16 cellular contexts compared by ENCODE assay signal in genomic region chr5:150765789-150766149, GRCh38.
"Had no signal": no experiment of that assay in that cellular context is flagged by ENCODE, and none has a peak within 500 bp of the region (broad histone marks: within the 10 kb centered on the region; RNA-seq: fewer than 3 reads in every experiment).

No MANE protein-coding gene starts in this region.

- H3K9me3 ChIP-seq: gastrocnemius medialis, heart right ventricle, mucosa of descending colon, psoas muscle, right lobe of liver, tibial nerve, vagina had no signal

- DNase-seq: activated CD4-positive, alpha-beta T cell treated with anti-CD3 and anti-CD28 coated beads for 48 hours; activated naive CD4-positive, alpha-beta T cell; effector memory CD4-positive, alpha-beta T cell; gastrocnemius medialis; heart right ventricle; mucosa of descending colon; natural killer cell; occipital lobe; psoas muscle; right lobe of liver; stimulated activated CD4-positive, alpha-beta T cell treated with anti-CD3 and anti-CD28 coated beads, Interleukin-1b, Interleukin-23, amount 100 ng/mL, for 48 hours had no signal

- H3K27me3 ChIP-seq: gastrocnemius medialis, heart right ventricle, right lobe of liver, tibial nerve, vagina had no signal

- ATAC-seq: gastrocnemius medialis; natural killer cell; psoas muscle; stimulated activated memory B cell treated with anti-CD40 and anti-IgM and Interleukin-4, amounts not matched to agents 10 μg/mL and 1 μg/mL and 100 μg/mL, for 72 hours had no signal

- H3K27ac ChIP-seq: cardiac muscle cell, gastrocnemius medialis, psoas muscle, right lobe of liver, vagina had no signal

- H3K4me1 ChIP-seq: vagina had no signal

- H3K4me3 ChIP-seq: cardiac muscle cell, coronary artery, gastrocnemius medialis, heart right ventricle, mucosa of descending colon, psoas muscle, right lobe of liver, tibial nerve, vagina had no signal

- H3K36me3 ChIP-seq: cardiac muscle cell, gastrocnemius medialis, heart right ventricle, right lobe of liver, tibial nerve, vagina had no signal
